8 cellular contexts compared by ENCODE assay signal in genomic region chr9:99807276-99807852, GRCh38. TPM values are rescaled to one million over a fixed set of nuclear protein-coding genes. Genes with fewer than 3 reads are reported as not detected.
DNase-seq lines count a peak whose midpoint lies in the region; ATAC-seq and TF ChIP-seq lines count a peak whose summit lies in the region.

No MANE protein-coding gene starts in this region.

- no TSS peak for BruUV-seq in PC-9 (replicated peaks; lab: Mats Ljungman, UMichigan)

- TF ChIP-seq CTCF in AG04450 (IDR thresholded peaks at IDR 0.05; ENCODE audit: low read depth, low read length) (peak; percentile 83), GM13976 (IDR thresholded peaks at IDR 0.05; ENCODE audit: borderline replicate concordance, control extremely low read depth, extremely low read depth, insufficient read depth, missing control alignments) (peak; percentile 67), PC-9 (conservative IDR thresholded peaks at IDR 0.05) (peak; percentile 87), glutamatergic neuron (IDR thresholded peaks at IDR 0.05; ENCODE audit: partially characterized antibody, unreplicated experiment) (peak; percentile 87), psoas muscle (IDR thresholded peaks at IDR 0.05) (peak; percentile 62)

- H4K20me1 ChIP-seq in PC-9 (ENCODE audit: insufficient read depth) = no peaks in the 10 kb centered on the region

- H3K9me3 Mint-ChIP-seq in glutamatergic neuron (ENCODE audit: unreplicated experiment) = no peaks in the 10 kb centered on the region

- no peaks in the 10 kb centered on the region for H3K79me2 ChIP-seq in PC-9 (ENCODE audit: low read depth)

- peaks cover 2% of the 10 kb centered on the region for H3K27me3 Mint-ChIP-seq in glutamatergic neuron (ENCODE audit: unreplicated experiment)

- no peak overlapping the region for H3K27ac Mint-ChIP-seq in glutamatergic neuron (ENCODE audit: unreplicated experiment)

- H3K4me1 ChIP-seq in PC-9 (replicated peaks; ENCODE audit: insufficient read depth) (peaks cover 15% of the 10 kb centered on the region), psoas muscle (no peaks in the 10 kb centered on the region)

- in situ Hi-C loops in GM13976 (cut with MboI; ENCODE audit: low sequenced_read_pairs, unreplicated experiment) = loop anchor here (25.0 kb wide), 2 partner anchors 405 to 620 kb away; no protein-coding TSS in a partner anchor

- H3K36me3 ChIP-seq in PC-9 (ENCODE audit: low read depth) (no peaks in the 10 kb centered on the region), psoas muscle (ENCODE audit: insufficient read depth in 1 of 2, low read depth in 1 of 2) (peaks cover 3 to 5% of the 10 kb centered on the region in 2 donors)

- peak overlapping the region; percentile 23; the same call in 1 of the 2 replicates for H2AFZ ChIP-seq in PC-9

- H3K27me3 ChIP-seq in AG04450 (ENCODE audit: control insufficient read depth, insufficient read depth, low read length) (no peaks in the 10 kb centered on the region), PC-9 (ENCODE audit: insufficient read depth, low read depth) (no peaks in the 10 kb centered on the region), psoas muscle (ENCODE audit: insufficient read depth in 3 of 3, low read length in 2 of 3) (no peaks in the 10 kb centered on the region)

- DNase-seq in AG04450 (ENCODE audit: low read depth, low spot score) (no peak), GM13976 (ENCODE audit: low spot score) (peak; percentile 56), HUDEP-2 (lab: John Stamatoyannopoulos, UW; ENCODE audit: unreplicated experiment in 76 of 76) (peak in 48 of 76 experiments; percentile 4 to 67 (median 31)), PC-9 (peak; percentile 65 to 73), glutamatergic neuron (peak; percentile 64), psoas muscle (peak; percentile 56 to 58)
- peak; percentile 86 for DNase-seq in activated effector memory CD4-positive, alpha-beta T cell treated with anti-CD3 and anti-CD28 coated beads, Interleukin-2, amount 50 U/mL, for 16 hours

- H3K9me3 ChIP-seq in AG04450 (ENCODE audit: control insufficient read depth, insufficient read depth, low read length) (no peaks in the 10 kb centered on the region), PC-9 (ENCODE audit: insufficient read depth, low read depth) (no peaks in the 10 kb centered on the region), psoas muscle (no peaks in the 10 kb centered on the region)

- H3F3A ChIP-seq in PC-9 (ENCODE audit: insufficient read depth, low read depth) = no peaks in the 10 kb centered on the region

- intact Hi-C loops in PC-9 (cut with micrococcal nuclease; ENCODE audit: unreplicated experiment) (loop anchor here (5.0 kb wide), 5 partner anchors 205 to 790 kb away; no protein-coding TSS in a partner anchor), psoas muscle (cut with DNase I) (no loop called here)

- H3K4me3 ChIP-seq in AG04450 (ENCODE audit: low read depth, low read length) (no peak overlapping the region), PC-9 (no peak overlapping the region), psoas muscle (no peak overlapping the region)

- H3K27ac ChIP-seq in AG04450 (ENCODE audit: low read depth, low read length) (no peak overlapping the region), PC-9 (no peak overlapping the region), psoas muscle (no peak overlapping the region)

- ATAC-seq in psoas muscle = peak in 3 of 4 donors; percentile 46 to 76 (median 59)
- ATAC-seq in GM18517 (IDR thresholded peaks at IDR 0.05; ENCODE audit: unreplicated experiment) = no peak

- peak overlapping the region; percentile 55 for H3K4me2 ChIP-seq in PC-9

- H3K9me2 ChIP-seq in PC-9 (ENCODE audit: insufficient read depth) = no peaks in the 10 kb centered on the region

- H3K4me3 Mint-ChIP-seq in glutamatergic neuron (ENCODE audit: unreplicated experiment) = no peak overlapping the region

- no peaks in the 10 kb centered on the region for H3K36me3 Mint-ChIP-seq in glutamatergic neuron (ENCODE audit: unreplicated experiment)

- WGBS in psoas muscle, 3 donors = 45 to 56% (median 47%) methylated on average over 4 of the region's 4 CpGs

- peaks cover 12% of the 10 kb centered on the region for H3K4me1 Mint-ChIP-seq in glutamatergic neuron (ENCODE audit: low read depth, unreplicated experiment)

- POLR2A ChIA-PET in AG04450 (lab: Yijun Ruan, JAX) = no interaction called here
- POLR2A ChIA-PET in PC-9 (lab: Charles Lee; ENCODE audit: unreplicated experiment) = no interaction called here

- CTCF ChIA-PET in AG04450 (lab: Charles Lee) (no interaction called here), PC-9 (lab: Charles Lee) (no interaction called here)

RNA-seq across cellular contexts. Expression of gene NR4A3, which starts 14.3 kb away (rescaled TPM):
- 0.14 and 0.17 TPM in 2 replicates for polyA plus RNA-seq in AG04450 (2011; rRNA removed)
- polyA minus RNA-seq in AG04450 (2011; rRNA and poly(A)+ RNA removed) = 0.48 and 0.64 TPM in 2 replicates
- total RNA-seq in PC-9 (2021) = not detected in 2 replicates
- total RNA-seq in glutamatergic neuron (ENCODE audit: unreplicated experiment) = 4.1 TPM
- total RNA-seq in psoas muscle = 10 to 100 TPM in 2 of 4 donors, 1 to 10 TPM in 2; 1.5 to 40.8 (median 15.3) TPM
- polyA plus RNA-seq in psoas muscle = 10 to 100 TPM in 1 of 3 donors, 1 to 10 TPM in 2; 2.0 to 11.0 (median 3.4) TPM
